In genomic region chr12:124630791-124631313, GRCh38 we compare ENCODE assay signal across 16 cellular contexts.
"Had no signal": no experiment of that assay in that cellular context is flagged by ENCODE, and none has a peak within 500 bp of the region (broad histone marks: within the 10 kb centered on the region; RNA-seq: fewer than 3 reads in every experiment).

No MANE protein-coding gene starts in this region.

- H3K27me3 ChIP-seq: breast epithelium, heart left ventricle had no signal

- H3K4me3 Mint-ChIP-seq: activated naive CD4-positive, alpha-beta T cell treated with anti-CD3 and anti-CD28 coated beads, Interleukin-2, amount 50 U/mL, for 24 hours; activated T-cell treated with anti-CD3 and anti-CD28 coated beads, Interleukin-2, amount 50 U/mL, for 24 hours; mesothelial cell of epicardium; stimulated activated naive CD8-positive, alpha-beta T cell treated with anti-CD3 and anti-CD28 coated beads, Interleukin-15, amount 100 ng/mL, for 72 hours; T-helper 1 cell treated with Interleukin-12 subunit alpha and Interleukin-12 subunit beta and Interleukin-4 antibody, amounts not matched to agents 30 μg/mL and 1 μg/mL, for 36 hours had no signal

- H3K36me3 Mint-ChIP-seq: activated naive CD4-positive, alpha-beta T cell treated with anti-CD3 and anti-CD28 coated beads, Interleukin-2, amount 50 U/mL, for 24 hours; mesothelial cell of epicardium had no signal

- ATAC-seq: heart left ventricle; stimulated activated naive CD8-positive, alpha-beta T cell treated with anti-CD3 and anti-CD28 coated beads, Interleukin-15, amount 100 ng/mL, for 72 hours had no signal

- H3K27me3 Mint-ChIP-seq: activated naive CD4-positive, alpha-beta T cell treated with anti-CD3 and anti-CD28 coated beads, Interleukin-2, amount 50 U/mL, for 24 hours; activated T-cell treated with anti-CD3 and anti-CD28 coated beads, Interleukin-2, amount 50 U/mL, for 24 hours; stimulated activated naive CD8-positive, alpha-beta T cell treated with anti-CD3 and anti-CD28 coated beads, Interleukin-15, amount 100 ng/mL, for 72 hours had no signal

- H3K36me3 ChIP-seq: breast epithelium, heart left ventricle had no signal

- H3K4me3 ChIP-seq: breast epithelium, heart left ventricle had no signal

- DNase-seq: activated CD4-positive, alpha-beta T cell treated with anti-CD3 and anti-CD28 coated beads, Interleukin-2, amount 50 U/mL, for 1 hour; activated CD4-positive, CD25-positive, alpha-beta regulatory T cell; activated effector memory CD4-positive, alpha-beta T cell treated with Interleukin-2 at 50 U/mL for 16 hours; activated T-cell treated with anti-CD3 and anti-CD28 coated beads, Interleukin-2, amount 50 U/mL, for 24 hours; amygdala; foreskin melanocyte; heart left ventricle; kidney glomerular epithelial cell; retina; stimulated activated CD4-positive, alpha-beta T cell treated with anti-CD3 and anti-CD28 coated beads, Interleukin-15, amount 100 ng/mL, for 24 hours; stimulated activated CD4-positive, alpha-beta T cell treated with anti-CD3 and anti-CD28 coated beads, Interleukin-4, amount 100 ng/mL, for 24 hours; stimulated activated naive CD8-positive, alpha-beta T cell treated with anti-CD3 and anti-CD28 coated beads, Interleukin-15, amount 100 ng/mL, for 72 hours had no signal

- H3K9me3 Mint-ChIP-seq: activated naive CD4-positive, alpha-beta T cell treated with anti-CD3 and anti-CD28 coated beads, Interleukin-2, amount 50 U/mL, for 24 hours; activated T-cell treated with anti-CD3 and anti-CD28 coated beads, Interleukin-2, amount 50 U/mL, for 24 hours; mesothelial cell of epicardium; stimulated activated naive CD8-positive, alpha-beta T cell treated with anti-CD3 and anti-CD28 coated beads, Interleukin-15, amount 100 ng/mL, for 72 hours had no signal

- H3K9me3 ChIP-seq: breast epithelium, heart left ventricle had no signal

- H3K27ac Mint-ChIP-seq: activated naive CD4-positive, alpha-beta T cell treated with anti-CD3 and anti-CD28 coated beads, Interleukin-2, amount 50 U/mL, for 24 hours; activated T-cell treated with anti-CD3 and anti-CD28 coated beads, Interleukin-2, amount 50 U/mL, for 24 hours; mesothelial cell of epicardium; stimulated activated naive CD8-positive, alpha-beta T cell treated with anti-CD3 and anti-CD28 coated beads, Interleukin-15, amount 100 ng/mL, for 72 hours; T-helper 1 cell treated with Interleukin-12 subunit alpha and Interleukin-12 subunit beta and Interleukin-4 antibody, amounts not matched to agents 30 μg/mL and 1 μg/mL, for 36 hours had no signal
